18 cellular contexts compared by ENCODE assay signal in genomic region chr9:96487949-96488348, GRCh38. TPM values are rescaled to one million over a fixed set of nuclear protein-coding genes. Genes with fewer than 3 reads are reported as not detected.
DNase-seq lines count a peak whose midpoint lies in the region; ATAC-seq and TF ChIP-seq lines count a peak whose summit lies in the region.
"Had no signal": no experiment of that assay in that cellular context is flagged by ENCODE, and none has a peak within 500 bp of the region (broad histone marks: within the 10 kb centered on the region; RNA-seq: fewer than 3 reads in every experiment).

No MANE protein-coding gene starts in this region.

- H3K27ac ChIP-seq in coronary artery (peak overlapping the region; percentile 87 to 93), smooth muscle cell (ENCODE audit: low read depth) (no peak overlapping the region)

- WGBS in smooth muscle cell (ENCODE audit: low lambda C conversion rate), result 81% methylated on average over 10 of the region's 10 CpGs

- H3K36me3 Mint-ChIP-seq in HFFc6 (ENCODE audit: low read depth), result peaks cover 52% of the 10 kb centered on the region

- H3K9me3 ChIP-seq in smooth muscle cell (replicated peaks; ENCODE audit: low read depth), result no peaks in the 10 kb centered on the region
- H3K9me3 ChIP-seq: mucosa of descending colon, ovary had no signal

- no peaks in the 10 kb centered on the region for H3K9me3 Mint-ChIP-seq in HFFc6
- H3K9me3 Mint-ChIP-seq: H9; stimulated activated naive B cell treated with anti-CD40 and anti-IgM and Interleukin-4, amounts not matched to agents 10 μg/mL and 1 μg/mL and 100 μg/mL, for 72 hours; T-helper 2 cell treated with Interferon-gamma antibody and Interleukin-4, amounts not matched to agents 5 μg/mL and 100 μg/mL, for 36 hours had no signal

- H3K27ac Mint-ChIP-seq in HFFc6, result peak overlapping the region; percentile 29; the same call in 1 of the 2 replicates
- H3K27ac Mint-ChIP-seq: activated CD8-positive, alpha-beta memory T cell treated with anti-CD3 and anti-CD28 coated beads, Interleukin-2, amount 10 ng/mL, durations not matched to agents 7 days and 5 days; H9; T-helper 2 cell treated with Interferon-gamma antibody and Interleukin-4, amounts not matched to agents 5 μg/mL and 100 μg/mL, for 36 hours had no signal

- TF ChIP-seq CTCF in HFFc6 (IDR thresholded peaks at IDR 0.05) (no peak), coronary artery (IDR thresholded peaks at IDR 0.05) (no peak), smooth muscle cell (IDR thresholded peaks at IDR 0.05; ENCODE audit: borderline replicate concordance, insufficient read depth, poor library complexity, severe bottlenecking) (no peak)

- no peak overlapping the region for H3K4me3 Mint-ChIP-seq in HFFc6
- H3K4me3 Mint-ChIP-seq: activated CD8-positive, alpha-beta memory T cell treated with anti-CD3 and anti-CD28 coated beads, Interleukin-2, amount 10 ng/mL, durations not matched to agents 7 days and 5 days; H9; stimulated activated naive B cell treated with anti-CD40 and anti-IgM and Interleukin-4, amounts not matched to agents 10 μg/mL and 1 μg/mL and 100 μg/mL, for 72 hours; T-helper 2 cell treated with Interferon-gamma antibody and Interleukin-4, amounts not matched to agents 5 μg/mL and 100 μg/mL, for 36 hours had no signal

- peaks cover 21% of the 10 kb centered on the region for H3F3A ChIP-seq in smooth muscle cell (ENCODE audit: low read depth)

- peak overlapping the region; percentile 22 for H3K4me2 ChIP-seq in smooth muscle cell

- H3K4me1 ChIP-seq in smooth muscle cell (ENCODE audit: low read depth), result no peaks in the 10 kb centered on the region

- H2AFZ ChIP-seq in smooth muscle cell (ENCODE audit: low read depth), result no peak overlapping the region

- no peaks in the 10 kb centered on the region for H3K36me3 ChIP-seq in smooth muscle cell (ENCODE audit: low read depth)
- H3K36me3 ChIP-seq: ovary had no signal

- peaks cover 48% of the 10 kb centered on the region for H3K4me1 Mint-ChIP-seq in HFFc6 (ENCODE audit: low read depth)
- H3K4me1 Mint-ChIP-seq: H9 had no signal

- H3K79me2 ChIP-seq in smooth muscle cell (ENCODE audit: low read depth), result no peaks in the 10 kb centered on the region

- DNase-seq in HFFc6 (no peak), coronary artery (ENCODE audit: low spot score) (no peak), hepatic stellate cell (ENCODE audit: low spot score) (peak; percentile 84), smooth muscle cell (lab: John Stamatoyannopoulos, UW; ENCODE audit: unreplicated experiment) (no peak), NCI-H345 (lab: John Stamatoyannopoulos, UW) (no peak), OCI-M1 (lab: John Stamatoyannopoulos, UW) (no peak)
- DNase-seq: activated CD4-positive, CD25-positive, alpha-beta regulatory T cell treated with anti-CD3 and anti-CD28 coated beads, Interleukin-2, amount 50 U/mL, for 72 hours; activated CD8-positive, alpha-beta memory T cell treated with anti-CD3 and anti-CD28 coated beads, Interleukin-2, amount 10 ng/mL, durations not matched to agents 7 days and 5 days; activated effector memory CD4-positive, alpha-beta T cell treated with Interleukin-2 at 50 U/mL for 16 hours; effector CD8-positive, alpha-beta T cell; H9; mucosa of descending colon; NCI-H1092; stimulated activated naive B cell treated with anti-CD40 and anti-IgM and Interleukin-4, amounts not matched to agents 10 μg/mL and 1 μg/mL and 100 μg/mL, for 72 hours had no signal

- no peaks in the 10 kb centered on the region for H3K27me3 Mint-ChIP-seq in HFFc6 (ENCODE audit: insufficient read depth)
- H3K27me3 Mint-ChIP-seq: activated CD8-positive, alpha-beta memory T cell treated with anti-CD3 and anti-CD28 coated beads, Interleukin-2, amount 10 ng/mL, durations not matched to agents 7 days and 5 days; stimulated activated naive B cell treated with anti-CD40 and anti-IgM and Interleukin-4, amounts not matched to agents 10 μg/mL and 1 μg/mL and 100 μg/mL, for 72 hours had no signal

- H4K20me1 ChIP-seq in smooth muscle cell (ENCODE audit: low read depth), result no peaks in the 10 kb centered on the region

- no peak for ATAC-seq in GM19035 (IDR thresholded peaks at IDR 0.05; ENCODE audit: unreplicated experiment)
- no peak for ATAC-seq in HG03432 (IDR thresholded peaks at IDR 0.05; ENCODE audit: unreplicated experiment)
- ATAC-seq: activated CD8-positive, alpha-beta memory T cell treated with anti-CD3 and anti-CD28 coated beads, Interleukin-2, amount 10 ng/mL, durations not matched to agents 7 days and 5 days; mucosa of descending colon; stimulated activated naive B cell treated with anti-CD40 and anti-IgM and Interleukin-4, amounts not matched to agents 10 μg/mL and 1 μg/mL and 100 μg/mL, for 72 hours had no signal

- no peaks in the 10 kb centered on the region for H3K27me3 ChIP-seq in smooth muscle cell (ENCODE audit: low read depth)
- H3K27me3 ChIP-seq: ovary had no signal

- H3K4me3 ChIP-seq in coronary artery (no peak overlapping the region), smooth muscle cell (no peak overlapping the region)
- H3K4me3 ChIP-seq: mucosa of descending colon, ovary had no signal

- H3K9ac ChIP-seq in smooth muscle cell (ENCODE audit: low read depth), result no peak overlapping the region

RNA-seq across cellular contexts. Expression of gene HABP4, which starts 38.0 kb away (rescaled TPM):
- 10 to 100 TPM; 20.1 to 26.6 (median 24.9) TPM for total RNA-seq in HFFc6 (2021; fragmentation: NEBNext Ultra II Directional; extraction: Animal tissue kit (Norgen Biotek cat#: 25700))
- total RNA-seq in smooth muscle cell, result 12.1 and 13.5 TPM in 2 replicates
- polyA plus RNA-seq in smooth muscle cell, result 26.8 and 28.9 TPM in 2 replicates
